In the genomic region with DNA sequence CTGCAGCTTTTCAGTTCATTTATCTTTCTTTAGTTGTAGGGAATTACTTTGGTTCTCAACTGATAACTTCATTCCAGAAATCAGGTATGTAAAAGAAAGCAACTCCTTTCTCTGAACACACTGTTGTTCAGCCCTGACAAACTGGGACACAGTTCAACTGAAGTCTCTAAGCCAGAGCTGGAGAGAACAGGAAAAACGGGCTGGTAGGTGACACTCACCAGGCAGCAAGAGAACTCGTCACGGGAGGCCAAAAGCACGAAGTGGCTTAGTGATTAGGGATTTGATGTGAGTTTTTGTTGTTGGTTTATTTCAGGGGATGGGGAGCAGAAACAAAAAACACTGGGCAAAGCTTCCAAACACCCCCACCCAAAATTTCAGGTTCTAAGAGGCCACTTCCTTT, we compare ENCODE assay signal across 10 cellular contexts. TPM values are rescaled to one million over a fixed set of nuclear protein-coding genes. Genes with fewer than 3 reads are reported as not detected.
DNase-seq lines count a peak whose midpoint lies in the region; ATAC-seq and TF ChIP-seq lines count a peak whose summit lies in the region.
"Had no signal": no experiment of that assay in that cellular context is flagged by ENCODE, and none has a peak within 500 bp of the region (broad histone marks: within the 10 kb centered on the region; RNA-seq: fewer than 3 reads in every experiment).

No MANE protein-coding gene starts in this region.

- ATAC-seq in activated CD8-positive, alpha-beta memory T cell treated with anti-CD3 and anti-CD28 coated beads, Interleukin-2, amount 10 ng/mL, durations not matched to agents 7 days and 5 days, result no peak
- ATAC-seq in activated naive CD8-positive, alpha-beta T cell treated with anti-CD3 and anti-CD28 coated beads, Interleukin-2, amount 50 U/mL, for 24 hours, result no peak
- no peak for ATAC-seq in memory B cell (ENCODE audit: low read depth)
- no peak for ATAC-seq in thoracic aorta (ENCODE audit: insufficient number of reproducible peaks, low FRiP score, low read depth)
- ATAC-seq in GM21619 (IDR thresholded peaks at IDR 0.05; ENCODE audit: unreplicated experiment), result no peak
- ATAC-seq in HG03571 (IDR thresholded peaks at IDR 0.05; ENCODE audit: unreplicated experiment), result no peak

- peak overlapping the region; percentile 99 to 100 for H3K27ac ChIP-seq in thoracic aorta

- CTCF ChIA-PET in activated CD8-positive, alpha-beta memory T cell treated with anti-CD3 and anti-CD28 coated beads, Interleukin-2, amount 10 ng/mL, durations not matched to agents 7 days and 5 days (lab: Charles Lee), result interaction anchor here (0.8 to 6.1 kb wide), 21 partner anchors 10 to 153 kb away, joined by 3 to 45 read pairs (median 6); a partner anchor contains a TSS

- no peak overlapping the region for H3K4me3 ChIP-seq in thoracic aorta

- no peak for DNase-seq in activated CD8-positive, alpha-beta memory T cell treated with anti-CD3 and anti-CD28 coated beads, Interleukin-2, amount 10 ng/mL, durations not matched to agents 7 days and 5 days
- no peak for DNase-seq in activated CD8-positive, alpha-beta memory T cell treated with anti-CD3 and anti-CD28 coated beads, Interleukin-2, amount 50 U/mL, for 48 hours
- DNase-seq in activated naive CD8-positive, alpha-beta T cell treated with anti-CD3 and anti-CD28 coated beads, Interleukin-2, amount 50 U/mL, for 24 hours, result no peak
- DNase-seq in memory B cell (ENCODE audit: low spot score in 2 of 2), result no peak
- DNase-seq in thoracic aorta (ENCODE audit: low spot score), result no peak
- no peak for DNase-seq in NOMO-1 treated with DMSO at 0.1 percent for 48 hours (lab: John Stamatoyannopoulos, UW; ENCODE audit: unreplicated experiment)
- DNase-seq: NCI-H1105 treated with DMSO at 0.1 percent for 48 hours had no signal

- peak overlapping the region; percentile 77 for H3K4me3 Mint-ChIP-seq in activated CD8-positive, alpha-beta memory T cell treated with anti-CD3 and anti-CD28 coated beads, Interleukin-2, amount 10 ng/mL, durations not matched to agents 7 days and 5 days
- peak overlapping the region; percentile 76 for H3K4me3 Mint-ChIP-seq in activated naive CD8-positive, alpha-beta T cell treated with anti-CD3 and anti-CD28 coated beads, Interleukin-2, amount 50 U/mL, for 24 hours
- peak overlapping the region; percentile 12 for H3K4me3 Mint-ChIP-seq in memory B cell

- peaks cover 22% of the 10 kb centered on the region for H3K36me3 ChIP-seq in thoracic aorta

- H3K36me3 Mint-ChIP-seq in activated CD8-positive, alpha-beta memory T cell treated with anti-CD3 and anti-CD28 coated beads, Interleukin-2, amount 10 ng/mL, durations not matched to agents 7 days and 5 days, result peaks cover 76% of the 10 kb centered on the region
- H3K36me3 Mint-ChIP-seq in activated naive CD8-positive, alpha-beta T cell treated with anti-CD3 and anti-CD28 coated beads, Interleukin-2, amount 50 U/mL, for 24 hours (ENCODE audit: low read depth), result peaks cover 72% of the 10 kb centered on the region
- H3K36me3 Mint-ChIP-seq in memory B cell, result peaks cover 30% of the 10 kb centered on the region

- no peaks in the 10 kb centered on the region for H3K27me3 ChIP-seq in thoracic aorta (replicated peaks; ENCODE audit: insufficient read depth)
- H3K27me3 ChIP-seq: BE2C had no signal

- peak overlapping the region; percentile 99 for H3K27ac Mint-ChIP-seq in activated CD8-positive, alpha-beta memory T cell treated with anti-CD3 and anti-CD28 coated beads, Interleukin-2, amount 10 ng/mL, durations not matched to agents 7 days and 5 days
- peak overlapping the region; percentile 99 for H3K27ac Mint-ChIP-seq in activated naive CD8-positive, alpha-beta T cell treated with anti-CD3 and anti-CD28 coated beads, Interleukin-2, amount 50 U/mL, for 24 hours
- H3K27ac Mint-ChIP-seq in memory B cell, result peak overlapping the region; percentile 96

- no peaks in the 10 kb centered on the region for H3K27me3 Mint-ChIP-seq in activated CD8-positive, alpha-beta memory T cell treated with anti-CD3 and anti-CD28 coated beads, Interleukin-2, amount 10 ng/mL, durations not matched to agents 7 days and 5 days
- H3K27me3 Mint-ChIP-seq in activated naive CD8-positive, alpha-beta T cell treated with anti-CD3 and anti-CD28 coated beads, Interleukin-2, amount 50 U/mL, for 24 hours, result no peaks in the 10 kb centered on the region
- no peaks in the 10 kb centered on the region for H3K27me3 Mint-ChIP-seq in memory B cell

- H3K4me1 ChIP-seq in thoracic aorta (ENCODE audit: control insufficient read depth in 1 of 2, low read depth in 2 of 2), result peaks cover 93 to 100% of the 10 kb centered on the region in 2 donors

- no peak for TF ChIP-seq CTCF in thoracic aorta (IDR thresholded peaks at IDR 0.05)

- H3K4me1 Mint-ChIP-seq in activated CD8-positive, alpha-beta memory T cell treated with anti-CD3 and anti-CD28 coated beads, Interleukin-2, amount 10 ng/mL, durations not matched to agents 7 days and 5 days, result peaks cover 96% of the 10 kb centered on the region
- H3K4me1 Mint-ChIP-seq in activated naive CD8-positive, alpha-beta T cell treated with anti-CD3 and anti-CD28 coated beads, Interleukin-2, amount 50 U/mL, for 24 hours, result peaks cover 100% of the 10 kb centered on the region
- peaks cover 78% of the 10 kb centered on the region for H3K4me1 Mint-ChIP-seq in memory B cell

- H3K9me3 ChIP-seq in thoracic aorta, result no peaks in the 10 kb centered on the region
- H3K9me3 ChIP-seq: BE2C had no signal

- no peaks in the 10 kb centered on the region for H3K9me3 Mint-ChIP-seq in activated CD8-positive, alpha-beta memory T cell treated with anti-CD3 and anti-CD28 coated beads, Interleukin-2, amount 10 ng/mL, durations not matched to agents 7 days and 5 days (ENCODE audit: low read depth)
- no peaks in the 10 kb centered on the region for H3K9me3 Mint-ChIP-seq in activated naive CD8-positive, alpha-beta T cell treated with anti-CD3 and anti-CD28 coated beads, Interleukin-2, amount 50 U/mL, for 24 hours
- H3K9me3 Mint-ChIP-seq in memory B cell, result no peaks in the 10 kb centered on the region

RNA-seq across cellular contexts. Expression of a gene that starts 54.1 kb away (rescaled TPM):
- 100 to 1,000 TPM; 695 to 913 TPM for total RNA-seq in activated CD8-positive, alpha-beta memory T cell treated with anti-CD3 and anti-CD28 coated beads, Interleukin-2, amount 10 ng/mL, durations not matched to agents 7 days and 5 days
- total RNA-seq in thoracic aorta, result 1,000 to 10,000 TPM; 1,447 to 1,631 TPM

Comparison
In these comparisons a context has a peak if more than half of its experiments do, and no peak if none do; other contexts are left out.
1. H3K4me3 Mint-ChIP-seq: peak in every context shown above with its lines; median percentile 77 in activated CD8-positive, alpha-beta memory T cell treated with anti-CD3 and anti-CD28 coated beads, Interleukin-2, amount 10 ng/mL, durations not matched to agents 7 days and 5 days; 76 in activated naive CD8-positive, alpha-beta T cell treated with anti-CD3 and anti-CD28 coated beads, Interleukin-2, amount 50 U/mL, for 24 hours; 12 in memory B cell.